ENCODE assay signal across 10 cellular contexts in the genomic region with DNA sequence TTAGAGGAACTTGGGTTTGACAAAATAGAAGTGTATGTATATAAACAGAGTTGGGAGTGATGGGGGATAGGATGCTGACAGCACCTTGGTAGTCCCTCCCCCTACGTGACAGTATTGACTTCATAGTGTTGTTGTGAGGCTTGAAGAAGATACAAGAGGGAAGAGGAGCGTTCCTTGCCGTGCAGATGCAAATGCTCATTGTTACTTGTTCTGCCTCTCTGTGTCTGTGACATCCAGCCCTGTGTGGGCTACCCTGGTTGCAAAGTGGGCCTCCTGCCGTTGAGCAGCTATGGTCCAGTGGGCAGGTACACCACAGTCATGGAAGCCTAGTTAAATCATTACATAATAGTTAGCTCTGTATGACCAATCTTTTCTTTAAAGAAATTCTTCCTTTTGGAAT. TPM values are rescaled to one million over a fixed set of nuclear protein-coding genes. Genes with fewer than 3 reads are reported as not detected.
DNase-seq lines count a peak whose midpoint lies in the region; ATAC-seq and TF ChIP-seq lines count a peak whose summit lies in the region.
"Had no signal": no experiment of that assay in that cellular context is flagged by ENCODE, and none has a peak within 500 bp of the region (broad histone marks: within the 10 kb centered on the region; RNA-seq: fewer than 3 reads in every experiment).

No MANE protein-coding gene starts in this region.

- H3K4me3 ChIP-seq in breast epithelium (no peak overlapping the region), HL-60 (replicated peaks; ENCODE audit: insufficient read depth, low read length) (no peak overlapping the region), urinary bladder (ENCODE audit: low read depth, low read length) (no peak overlapping the region), dorsolateral prefrontal cortex (no peak overlapping the region), left lung (no peak overlapping the region)

- intact Hi-C loops in breast epithelium (cut with DNase I; ENCODE audit: low total_unique reads), result no loop called here
- intact Hi-C loops in MCF 10A (cut with micrococcal nuclease), result no loop called here
- intact Hi-C loops in dorsolateral prefrontal cortex (cut with DNase I), result no loop called here
- intact Hi-C loops in left lung (cut with DNase I), result no loop called here

- BruUV-seq in MCF 10A (replicated peaks; lab: Mats Ljungman, UMichigan), result no TSS peak

- CTCF ChIA-PET in MCF 10A (lab: Yijun Ruan, JAX), result no interaction called here

- peaks cover 30% of the 10 kb centered on the region for H3K4me1 Mint-ChIP-seq in MCF 10A (ENCODE audit: insufficient read depth, unreplicated experiment)

- no peaks in the 10 kb centered on the region for H3K27me3 Mint-ChIP-seq in MCF 10A (ENCODE audit: insufficient read depth, unreplicated experiment)

- WGBS in urinary bladder, result 92% methylated on average over 4 of the region's 4 CpGs

- POLR2A ChIA-PET in MCF 10A (lab: Yijun Ruan, JAX), result interaction anchor here (1.3 kb wide), 1 partner anchor 15 kb away, joined by 7 read pairs; no protein-coding TSS in a partner anchor

- peak overlapping the region; percentile 64 to 87 for H3K27ac ChIP-seq in breast epithelium
- H3K27ac ChIP-seq in HL-60 (replicated peaks), result 0 out of 2 replicates have a peak overlapping the region, but pooled peaks have one; percentile 10
- H3K27ac ChIP-seq in foreskin keratinocyte, result peak overlapping the region; percentile 24
- H3K27ac ChIP-seq in urinary bladder (ENCODE audit: low read depth), result peak overlapping the region; percentile 38
- no peak overlapping the region for H3K27ac ChIP-seq in dorsolateral prefrontal cortex
- H3K27ac ChIP-seq in left lung, result no peak overlapping the region

- no peaks in the 10 kb centered on the region for H3K9me3 Mint-ChIP-seq in MCF 10A (ENCODE audit: unreplicated experiment)

- no peak for TF ChIP-seq POLR2A in breast epithelium (IDR thresholded peaks at IDR 0.05)

- H3K4me1 ChIP-seq in breast epithelium (peaks cover 7 to 19% of the 10 kb centered on the region in 2 donors), foreskin keratinocyte (peaks cover 32% of the 10 kb centered on the region), urinary bladder (ENCODE audit: insufficient read depth) (no peaks in the 10 kb centered on the region), left lung (peaks cover 32 to 70% of the 10 kb centered on the region in 2 donors)

- H3K36me3 Mint-ChIP-seq in MCF 10A (ENCODE audit: insufficient read depth, unreplicated experiment), result peaks cover 10% of the 10 kb centered on the region

- H3K27ac Mint-ChIP-seq in MCF 10A (ENCODE audit: low read depth, unreplicated experiment), result no peak overlapping the region

- TF ChIP-seq CTCF in breast epithelium (IDR thresholded peaks at IDR 0.05) (no peak), MCF 10A (IDR thresholded peaks at IDR 0.05; ENCODE audit: unreplicated experiment) (no peak), HL-60 (IDR thresholded peaks at IDR 0.05; ENCODE audit: insufficient read depth, low read length) (no peak), foreskin keratinocyte (conservative IDR thresholded peaks at IDR 0.05) (no peak), dorsolateral prefrontal cortex (IDR thresholded peaks at IDR 0.05 in 54 of 56, conservative IDR thresholded peaks at IDR 0.05 in 2 of 56; ENCODE audit: low read depth in 1 of 56, partially characterized antibody in 56 of 56) (no peak), left lung (IDR thresholded peaks at IDR 0.05) (no peak)

- H3K27me3 ChIP-seq in breast epithelium (no peaks in the 10 kb centered on the region), HL-60 (ENCODE audit: insufficient read depth, poor library complexity, severe bottlenecking) (no peaks in the 10 kb centered on the region), foreskin keratinocyte (no peaks in the 10 kb centered on the region), dorsolateral prefrontal cortex (no peaks in the 10 kb centered on the region), left lung (no peaks in the 10 kb centered on the region)

- H3K36me3 ChIP-seq in breast epithelium (no peaks in the 10 kb centered on the region), urinary bladder (ENCODE audit: insufficient read depth) (no peaks in the 10 kb centered on the region), left lung (no peaks in the 10 kb centered on the region)

- no peak overlapping the region for H3K4me3 Mint-ChIP-seq in MCF 10A (ENCODE audit: unreplicated experiment)

- DNase-seq in breast epithelium (ENCODE audit: low spot score in 2 of 2), result no peak
- DNase-seq in MCF 10A (ENCODE audit: unreplicated experiment), result no peak
- DNase-seq in HL-60 (ENCODE audit: low read depth in 1 of 2, low spot score in 1 of 2), result no peak
- no peak for DNase-seq in foreskin keratinocyte
- DNase-seq in dorsolateral prefrontal cortex, result no peak
- DNase-seq in AG20443 (ENCODE audit: low spot score), result no peak
- no peak for DNase-seq in left lung
- DNase-seq: Caco-2, GOT3 had no signal

- ATAC-seq in foreskin keratinocyte (no peak), left lung (no peak)

- H3K9me3 ChIP-seq in breast epithelium (no peaks in the 10 kb centered on the region), left lung (no peaks in the 10 kb centered on the region)

RNA-seq across cellular contexts. Expression of a gene that starts 45.0 kb away (rescaled TPM):
- 10 to 100 TPM; 22.5 to 44.6 (median 33.4) TPM for total RNA-seq in breast epithelium
- total RNA-seq in MCF 10A (2022), result 19.9 and 26.1 TPM in 2 replicates
- total RNA-seq in foreskin keratinocyte, result 49.9 and 57.4 TPM in 2 replicates
- polyA plus RNA-seq in foreskin keratinocyte, result 27.2 and 29.4 TPM in 2 replicates
- total RNA-seq in urinary bladder, result 31.2 TPM
- 28.3 TPM for polyA plus RNA-seq in urinary bladder
- 10 to 100 TPM; 14.8 to 63.4 (median 37.5) TPM for total RNA-seq in dorsolateral prefrontal cortex
- 10 to 100 TPM; 30.9 to 33.1 TPM for total RNA-seq in left lung

Comparison
In these comparisons a context has a peak if more than half of its experiments do, and no peak if none do; other contexts are left out.
1. H3K27ac ChIP-seq: peak in breast epithelium (2 of 2), HL-60 (single experiment), foreskin keratinocyte (single experiment) and urinary bladder (single experiment); none in dorsolateral prefrontal cortex (0 of 59) and left lung (0 of 2).